In genomic region chr1:26111530-26112406, GRCh38 we compare ENCODE assay signal across 8 cellular contexts. TPM values are rescaled to one million over a fixed set of nuclear protein-coding genes. Genes with fewer than 3 reads are reported as not detected.
DNase-seq lines count a peak whose midpoint lies in the region; ATAC-seq and TF ChIP-seq lines count a peak whose summit lies in the region.

TSS of gene PDIK1L (plus strand) at chr1:26111824. CDS start at chr1:26114309, 2,485 bp downstream.

- H3K4me3 ChIP-seq in SK-N-SH (ENCODE audit: low read depth in 2 of 2, low read length in 1 of 2) (peak within 1 kb of the TSS; percentile 94 to 99), suprapubic skin (peak within 1 kb of the TSS; percentile 98)

- H3K4me3 Mint-ChIP-seq in activated naive CD4-positive, alpha-beta T cell treated with anti-CD3 and anti-CD28 coated beads, Interleukin-2, amount 10 ng/mL, durations not matched to agents 7 days and 5 days = peak within 1 kb of the TSS; percentile 98

- H3K36me3 ChIP-seq in SK-N-SH (replicated peaks in 1 of 2; ENCODE audit: control insufficient read depth in 1 of 2, insufficient read depth in 2 of 2, low read length in 1 of 2) = peaks cover 15 to 16% of the 10 kb centered on the region in 2 experiments
- H3K36me3 ChIP-seq in suprapubic skin = peaks cover 4% of the 10 kb centered on the region

- peaks cover 16% of the 10 kb centered on the region for H3K36me3 Mint-ChIP-seq in activated naive CD4-positive, alpha-beta T cell treated with anti-CD3 and anti-CD28 coated beads, Interleukin-2, amount 10 ng/mL, durations not matched to agents 7 days and 5 days

- ATAC-seq in HG02588 (IDR thresholded peaks at IDR 0.05; ENCODE audit: unreplicated experiment) = peak; percentile 72

- H2AFZ ChIP-seq in SK-N-SH (ENCODE audit: low read depth) = peak within 1 kb of the TSS; percentile 98

- TF ChIP-seq CTCF in SK-N-SH (IDR thresholded peaks at IDR 0.05) = no peak
- no peak for TF ChIP-seq CTCF in suprapubic skin (IDR thresholded peaks at IDR 0.05)

- TF ChIP-seq EP300 in SK-N-SH (IDR thresholded peaks at IDR 0.05; ENCODE audit: borderline replicate concordance in 1 of 2, low read depth in 1 of 2, low read length in 1 of 2) (peak in 1 of 2 experiments; percentile 1; a peak in 1 of 4 replicates), suprapubic skin (IDR thresholded peaks at IDR 0.05) (no peak)

- CTCF ChIA-PET in SK-N-SH (lab: Yijun Ruan, JAX) = interaction anchor here (0.6 to 15.7 kb wide), 6 partner anchors 10 to 210 kb away, joined by 3 to 235 read pairs (median 4); partner anchors contain the start of gene CEP85
- CTCF ChIA-PET in activated naive CD4-positive, alpha-beta T cell treated with anti-CD3 and anti-CD28 coated beads, Interleukin-2, amount 10 ng/mL, durations not matched to agents 7 days and 5 days (lab: Charles Lee) = interaction anchor here (0.6 to 1.4 kb wide), 3 partner anchors 12 to 34 kb away, joined by 3 read pairs; no protein-coding TSS in a partner anchor

- H4K20me1 ChIP-seq in SK-N-SH (ENCODE audit: insufficient read depth) = no peaks in the 10 kb centered on the region

- peaks cover 5 to 13% of the 10 kb centered on the region in 2 experiments for H3K4me1 ChIP-seq in SK-N-SH (ENCODE audit: control insufficient read depth in 1 of 2, insufficient read depth in 2 of 2, low read depth in 1 of 2, low read length in 1 of 2)
- peaks cover 25% of the 10 kb centered on the region for H3K4me1 ChIP-seq in suprapubic skin

- no peaks in the 10 kb centered on the region for H3K9me3 Mint-ChIP-seq in activated naive CD4-positive, alpha-beta T cell treated with anti-CD3 and anti-CD28 coated beads, Interleukin-2, amount 10 ng/mL, durations not matched to agents 7 days and 5 days

- H3K79me2 ChIP-seq in SK-N-SH (ENCODE audit: insufficient read depth) = peaks cover 24% of the 10 kb centered on the region

- H3K9ac ChIP-seq in SK-N-SH = peak within 1 kb of the TSS; percentile 85

- POLR2A ChIA-PET in SK-N-SH (lab: Yijun Ruan, JAX) = interaction anchor here (0.9 to 1.9 kb wide), 5 partner anchors 10 to 58 kb away, joined by 3 to 6 read pairs (median 4); partner anchors contain the start of gene ZNF593

- no peaks in the 10 kb centered on the region for H3K27me3 Mint-ChIP-seq in activated naive CD4-positive, alpha-beta T cell treated with anti-CD3 and anti-CD28 coated beads, Interleukin-2, amount 10 ng/mL, durations not matched to agents 7 days and 5 days

- no peak for TF ChIP-seq RAD21 in SK-N-SH (IDR thresholded peaks at IDR 0.05; ENCODE audit: low read length)

- no peaks in the 10 kb centered on the region for H3F3A ChIP-seq in SK-N-SH (replicated peaks; ENCODE audit: insufficient read depth)

- H3K27ac Mint-ChIP-seq in activated naive CD4-positive, alpha-beta T cell treated with anti-CD3 and anti-CD28 coated beads, Interleukin-2, amount 10 ng/mL, durations not matched to agents 7 days and 5 days = peak within 1 kb of the TSS; percentile 96

- 2% methylated on average over 19 of the region's 96 CpGs for WGBS in SK-N-SH (ENCODE audit: low lambda C conversion rate)
- WGBS in suprapubic skin = under 1% methylated on average over 57 of the region's 96 CpGs

- peak within 1 kb of the TSS; percentile 99 for H3K4me2 ChIP-seq in SK-N-SH

- no peak for TF ChIP-seq POLR2A in suprapubic skin (IDR thresholded peaks at IDR 0.05)

- DNase-seq in GM04504 (ENCODE audit: low read depth) (peak; percentile 94), NCI-H1092 (lab: John Stamatoyannopoulos, UW) (peak; percentile 96), SK-N-SH (peak; percentile 96), germinal center (ENCODE audit: low spot score) (peak; percentile 93), occipital lobe (lab: John Stamatoyannopoulos, UW) (peak; percentile 91), suprapubic skin (ENCODE audit: low spot score in 2 of 2) (peak; percentile 93 to 95)
- DNase-seq in activated naive CD4-positive, alpha-beta T cell treated with anti-CD3 and anti-CD28 coated beads, Interleukin-2, amount 10 ng/mL, durations not matched to agents 7 days and 5 days = peak; percentile 94

- H3K9me2 ChIP-seq in SK-N-SH = no peaks in the 10 kb centered on the region

- peak within 1 kb of the TSS; percentile 72 to 94 for H3K27ac ChIP-seq in SK-N-SH (ENCODE audit: low read depth in 2 of 2, low read length in 1 of 2)
- H3K27ac ChIP-seq in suprapubic skin = peak within 1 kb of the TSS; percentile 97

- H3K27me3 ChIP-seq in SK-N-SH (ENCODE audit: insufficient read depth) = no peaks in the 10 kb centered on the region
- H3K27me3 ChIP-seq in suprapubic skin = no peaks in the 10 kb centered on the region

- peaks cover 38% of the 10 kb centered on the region for H3K4me1 Mint-ChIP-seq in activated naive CD4-positive, alpha-beta T cell treated with anti-CD3 and anti-CD28 coated beads, Interleukin-2, amount 10 ng/mL, durations not matched to agents 7 days and 5 days

- H3K9me3 ChIP-seq in SK-N-SH = no peaks in the 10 kb centered on the region
- no peaks in the 10 kb centered on the region for H3K9me3 ChIP-seq in suprapubic skin

TF ChIP-seq in SK-N-SH, 30 proteins besides CTCF, POLR2A, EP300 and RAD21 (continues in another document):
- TF ChIP-seq RFX5 (IDR thresholded peaks at IDR 0.05; ENCODE audit: low read length) = peak; percentile 74
- no peak for TF ChIP-seq TEAD4 (IDR thresholded peaks at IDR 0.05; ENCODE audit: borderline replicate concordance, insufficient read depth)
- no peak for TF ChIP-seq MEF2A (IDR thresholded peaks at IDR 0.05; ENCODE audit: borderline replicate concordance, low read depth)
- peak; percentile 64; the same call in 1 of the 2 replicates for TF ChIP-seq SIN3A (IDR thresholded peaks at IDR 0.05; ENCODE audit: borderline replicate concordance, low read depth, low read length)
- TF ChIP-seq RXRA (IDR thresholded peaks at IDR 0.05; ENCODE audit: borderline replicate concordance, low read depth) = no peak
- peak; percentile 68 for TF ChIP-seq TAF1 (IDR thresholded peaks at IDR 0.05; ENCODE audit: borderline replicate concordance, low read depth, low read length)
- TF ChIP-seq, protein P1, sequence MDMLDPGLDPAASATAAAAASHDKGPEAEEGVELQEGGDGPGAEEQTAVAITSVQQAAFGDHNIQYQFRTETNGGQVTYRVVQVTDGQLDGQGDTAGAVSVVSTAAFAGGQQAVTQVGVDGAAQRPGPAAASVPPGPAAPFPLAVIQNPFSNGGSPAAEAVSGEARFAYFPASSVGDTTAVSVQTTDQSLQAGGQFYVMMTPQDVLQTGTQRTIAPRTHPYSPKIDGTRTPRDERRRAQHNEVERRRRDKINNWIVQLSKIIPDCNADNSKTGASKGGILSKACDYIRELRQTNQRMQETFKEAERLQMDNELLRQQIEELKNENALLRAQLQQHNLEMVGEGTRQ (IDR thresholded peaks at IDR 0.05; ENCODE audit: borderline replicate concordance, low read depth, low read length) = no peak
- TF ChIP-seq POLR2AphosphoS5 (IDR thresholded peaks at IDR 0.05; ENCODE audit: low read depth, low read length) = peak; percentile 70
- no peak for TF ChIP-seq FOXJ3 (CRISPR knock-in tag; IDR thresholded peaks at IDR 0.05)
- peak; percentile 91 for TF ChIP-seq YY1 (IDR thresholded peaks at IDR 0.05; ENCODE audit: low read depth)
- no peak for TF ChIP-seq NFIC (IDR thresholded peaks at IDR 0.05; ENCODE audit: borderline replicate concordance)
- TF ChIP-seq MXI1 (IDR thresholded peaks at IDR 0.05; ENCODE audit: low read depth, low read length) = peak; percentile 94
- no peak for TF ChIP-seq EZH2phosphoT487 (IDR thresholded peaks at IDR 0.05; ENCODE audit: borderline replicate concordance, low read depth)
- TF ChIP-seq FOSL2 (IDR thresholded peaks at IDR 0.05; ENCODE audit: borderline replicate concordance, low read depth) = no peak
- TF ChIP-seq TCF12 (IDR thresholded peaks at IDR 0.05) = no peak
- 0 out of 2 replicates have a peak, but pooled peaks have one; percentile 23 for TF ChIP-seq REST (IDR thresholded peaks at IDR 0.05; ENCODE audit: low read depth, low read length)
- peak; percentile 40 for TF ChIP-seq NRF1 (IDR thresholded peaks at IDR 0.05; ENCODE audit: low read depth, low read length)
- TF ChIP-seq, protein P2, sequence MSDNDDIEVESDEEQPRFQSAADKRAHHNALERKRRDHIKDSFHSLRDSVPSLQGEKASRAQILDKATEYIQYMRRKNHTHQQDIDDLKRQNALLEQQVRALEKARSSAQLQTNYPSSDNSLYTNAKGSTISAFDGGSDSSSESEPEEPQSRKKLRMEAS (IDR thresholded peaks at IDR 0.05; ENCODE audit: low read depth) = peak; percentile 75
- TF ChIP-seq RCOR1 (IDR thresholded peaks at IDR 0.05; ENCODE audit: low read length) = 0 out of 2 replicates have a peak, but pooled peaks have one; percentile 27

RNA-seq across cellular contexts. Expression of gene PDIK1L, which starts in this region (rescaled TPM):
- 1.2 and 1.3 TPM in 2 replicates for polyA plus RNA-seq in SK-N-SH (2012; rRNA removed)
- 1.7 and 2.2 TPM in 2 replicates for polyA plus RNA-seq in SK-N-SH (2012; cell fraction: cytosol; rRNA removed)
- 1.0 and 1.2 TPM in 2 replicates for polyA plus RNA-seq in SK-N-SH (2012; cell fraction: nucleus; rRNA removed)
- total RNA-seq in occipital lobe = 93.6 TPM
- total RNA-seq in suprapubic skin = 10 to 100 TPM in 2 of 4 donors, 1 to 10 TPM in 2; 9.1 to 14.1 (median 10.0) TPM

Comparison
In these comparisons a context has a peak if more than half of its experiments do, and no peak if none do; other contexts are left out.
1. Peak in every context shown above with its lines: DNase-seq, ATAC-seq, H3K4me3 ChIP-seq and H3K27ac ChIP-seq.